Comparison of ENCODE assay signal across 8 cellular contexts in the genomic region with DNA sequence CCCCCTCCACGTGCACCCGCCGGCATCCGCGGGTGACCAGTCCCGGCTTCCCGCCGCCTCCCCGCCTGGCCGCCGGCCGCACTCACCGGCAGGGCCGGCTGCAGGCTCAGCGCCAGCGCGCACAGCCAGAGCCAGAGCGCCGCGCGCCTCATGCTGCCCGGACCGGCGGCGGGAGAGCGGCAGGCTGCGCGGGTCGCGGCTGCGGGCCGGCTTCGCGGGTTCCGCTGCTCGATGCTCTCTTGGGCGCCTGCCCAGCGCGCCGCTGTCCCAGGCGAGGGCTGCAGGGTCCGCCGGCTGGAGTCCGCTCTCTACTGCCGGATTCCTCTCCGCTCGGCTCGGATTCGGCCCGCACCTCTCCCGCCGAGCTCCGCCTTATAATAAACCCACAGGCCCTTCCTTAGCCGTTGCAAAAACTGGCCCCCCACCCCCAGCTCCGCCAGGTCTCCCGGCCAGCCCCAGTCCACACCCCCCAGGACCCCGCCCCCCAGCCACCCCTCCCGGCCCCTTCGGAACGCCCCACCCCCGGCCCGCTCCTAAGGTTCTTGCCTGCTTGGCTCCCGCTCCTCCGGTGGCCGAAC. TPM values are rescaled to one million over a fixed set of nuclear protein-coding genes. Genes with fewer than 3 reads are reported as not detected.
DNase-seq lines count a peak whose midpoint lies in the region; ATAC-seq and TF ChIP-seq lines count a peak whose summit lies in the region.

A gene with protein sequence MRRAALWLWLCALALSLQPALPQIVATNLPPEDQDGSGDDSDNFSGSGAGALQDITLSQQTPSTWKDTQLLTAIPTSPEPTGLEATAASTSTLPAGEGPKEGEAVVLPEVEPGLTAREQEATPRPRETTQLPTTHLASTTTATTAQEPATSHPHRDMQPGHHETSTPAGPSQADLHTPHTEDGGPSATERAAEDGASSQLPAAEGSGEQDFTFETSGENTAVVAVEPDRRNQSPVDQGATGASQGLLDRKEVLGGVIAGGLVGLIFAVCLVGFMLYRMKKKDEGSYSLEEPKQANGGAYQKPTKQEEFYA (minus strand): TSS at position 415 of the 578 bp plus-strand sequence. CDS start 263 bp downstream, at position 152.

- no peaks in the 10 kb centered on the region for H3K36me3 ChIP-seq in osteoblast (ENCODE audit: insufficient read depth, low read length)

- peak within 1 kb of the TSS; percentile 85 for H2AFZ ChIP-seq in osteoblast (ENCODE audit: low read length)

- no peak for TF ChIP-seq CTCF in osteoblast (IDR thresholded peaks at IDR 0.05; ENCODE audit: extremely low read depth, low read depth, low read length)
- TF ChIP-seq CTCF in GM10248 (IDR thresholded peaks at IDR 0.05; ENCODE audit: control extremely low read depth, extremely low read depth, low read depth, missing control alignments), result no peak

- H3K27me3 Mint-ChIP-seq in activated CD4-positive, alpha-beta memory T cell treated with anti-CD3 and anti-CD28 coated beads for 36 hours, result peaks cover 44% of the 10 kb centered on the region

- H3K27ac ChIP-seq in osteoblast (ENCODE audit: low read depth, low read length), result no peak within 1 kb of the TSS

- H3K36me3 Mint-ChIP-seq in activated CD4-positive, alpha-beta memory T cell treated with anti-CD3 and anti-CD28 coated beads for 36 hours, result no peaks in the 10 kb centered on the region

- peak; percentile 20 for ATAC-seq in GM19463 (IDR thresholded peaks at IDR 0.05; ENCODE audit: unreplicated experiment)

- no peaks in the 10 kb centered on the region for H4K20me1 ChIP-seq in osteoblast (ENCODE audit: insufficient read depth, low read length)

- H3K4me3 ChIP-seq in Jurkat, Clone E6-1 (ENCODE audit: low read length), result peak within 1 kb of the TSS; percentile 22
- peak within 1 kb of the TSS; percentile 75 for H3K4me3 ChIP-seq in osteoblast (ENCODE audit: insufficient read depth, low read length)

- H3K4me2 ChIP-seq in osteoblast (ENCODE audit: insufficient read depth, low read length), result peak within 1 kb of the TSS; percentile 88

- H3K4me3 Mint-ChIP-seq in activated CD4-positive, alpha-beta memory T cell treated with anti-CD3 and anti-CD28 coated beads for 36 hours, result peak within 1 kb of the TSS; percentile 48

- DNase-seq in COLO668 (lab: John Stamatoyannopoulos, UW; ENCODE audit: unreplicated experiment), result peak; percentile 73
- DNase-seq in Jurkat, Clone E6-1 (ENCODE audit: low read depth, low spot score), result no peak
- DNase-seq in activated CD4-positive, alpha-beta memory T cell treated with anti-CD3 and anti-CD28 coated beads for 36 hours, result no peak
- peak; percentile 27 for DNase-seq in germinal center (ENCODE audit: low spot score)
- DNase-seq in osteoblast (ENCODE audit: insufficient read length, low spot score, missing footprints), result peak; percentile 94
- no peak for DNase-seq in activated gamma-delta T cell treated with Interleukin-2 at 50 U/mL for 16 hours
- DNase-seq in GM10248 (ENCODE audit: extremely low spot score), result no peak

- H3K27ac Mint-ChIP-seq in activated CD4-positive, alpha-beta memory T cell treated with anti-CD3 and anti-CD28 coated beads for 36 hours, result no peak within 1 kb of the TSS

- H3K9me3 ChIP-seq in osteoblast (ENCODE audit: low read depth, low read length), result no peaks in the 10 kb centered on the region

- POLR2A ChIA-PET in activated CD4-positive, alpha-beta memory T cell treated with anti-CD3 and anti-CD28 coated beads for 36 hours (lab: Charles Lee), result interaction anchor here (0.6 kb wide), 1 partner anchor 70 kb away, joined by 3 read pairs; no protein-coding TSS in a partner anchor
- POLR2A ChIA-PET in GM10248 (lab: Yijun Ruan, JAX), result interaction anchor here (0.9 kb wide), 1 partner anchor 223 kb away, joined by 4 read pairs; no protein-coding TSS in a partner anchor

- H3K4me1 ChIP-seq in osteoblast (ENCODE audit: insufficient read depth, low read length), result peaks cover 22% of the 10 kb centered on the region

- peaks cover 6% of the 10 kb centered on the region for H3K4me1 Mint-ChIP-seq in activated CD4-positive, alpha-beta memory T cell treated with anti-CD3 and anti-CD28 coated beads for 36 hours (ENCODE audit: low read depth)

- CTCF ChIA-PET in activated CD4-positive, alpha-beta memory T cell treated with anti-CD3 and anti-CD28 coated beads for 36 hours (lab: Charles Lee), result interaction anchor here (0.8 to 1.9 kb wide), 13 partner anchors 12 to 209 kb away, joined by 3 to 6 read pairs (median 5); no protein-coding TSS in a partner anchor
- CTCF ChIA-PET in GM10248 (lab: Yijun Ruan, JAX), result interaction anchor here (0.8 to 8.7 kb wide), 38 partner anchors 8 to 426 kb away, joined by 3 to 128 read pairs (median 5); partner anchors contain the start of gene HS1BP3

- H3K27me3 ChIP-seq in osteoblast (ENCODE audit: insufficient read depth, low read length), result no peaks in the 10 kb centered on the region

- no peaks in the 10 kb centered on the region for H3K79me2 ChIP-seq in osteoblast (ENCODE audit: insufficient read depth, low read length)

- no peaks in the 10 kb centered on the region for H3K9me3 Mint-ChIP-seq in activated CD4-positive, alpha-beta memory T cell treated with anti-CD3 and anti-CD28 coated beads for 36 hours

- intact Hi-C loops in activated CD4-positive, alpha-beta memory T cell treated with anti-CD3 and anti-CD28 coated beads for 36 hours (cut with micrococcal nuclease), result loop anchor here (1.0 to 10.0 kb wide), 2 partner anchors 90 to 210 kb away; partner anchors contain the start of gene MATN3

RNA-seq across cellular contexts. Expression of the gene that starts here (rescaled TPM):
- 3.1 TPM for polyA plus RNA-seq in Jurkat, Clone E6-1 (2012; ENCODE audit: insufficient read depth, insufficient read length)
- under 1 TPM in 1 of 2 experiments, not detected in 1; 0.12 TPM for total RNA-seq in activated CD4-positive, alpha-beta memory T cell treated with anti-CD3 and anti-CD28 coated beads for 36 hours
- total RNA-seq in osteoblast, result 7.6 and 11.8 TPM in 2 replicates

Comparison
In these comparisons a context has a peak if more than half of its experiments do, and no peak if none do; other contexts are left out.
1. DNase-seq: peak in COLO668 (single experiment), germinal center (single experiment) and osteoblast (single experiment); none in Jurkat, Clone E6-1 (single experiment), activated CD4-positive, alpha-beta memory T cell treated with anti-CD3 and anti-CD28 coated beads for 36 hours (single experiment), activated gamma-delta T cell treated with Interleukin-2 at 50 U/mL for 16 hours (single experiment) and GM10248 (single experiment).